In genomic region chr11:2697871-2698270, GRCh38 we compare ENCODE assay signal across 9 cellular contexts. TPM values are rescaled to one million over a fixed set of nuclear protein-coding genes. Genes with fewer than 3 reads are reported as not detected.
DNase-seq lines count a peak whose midpoint lies in the region; ATAC-seq and TF ChIP-seq lines count a peak whose summit lies in the region.
"Had no signal": no experiment of that assay in that cellular context is flagged by ENCODE, and none has a peak within 500 bp of the region (broad histone marks: within the 10 kb centered on the region; RNA-seq: fewer than 3 reads in every experiment).

No MANE protein-coding gene starts in this region.

- H3F3A ChIP-seq in PC-9 (ENCODE audit: insufficient read depth, low read depth), result no peaks in the 10 kb centered on the region

- TF ChIP-seq CTCF in PC-9 (conservative IDR thresholded peaks at IDR 0.05) (no peak), fibroblast of lung (conservative IDR thresholded peaks at IDR 0.05 in 1 of 2, IDR thresholded peaks at IDR 0.05 in 1 of 2; ENCODE audit: low read depth in 1 of 2, low read length in 2 of 2) (no peak), prostate gland (IDR thresholded peaks at IDR 0.05) (no peak)

- no peaks in the 10 kb centered on the region for H3K27me3 Mint-ChIP-seq in effector memory CD8-positive, alpha-beta T cell

- peaks cover 12 to 14% of the 10 kb centered on the region in 2 donors for H3K4me1 Mint-ChIP-seq in effector memory CD8-positive, alpha-beta T cell (ENCODE audit: low read depth in 2 of 2)

- 31% methylated on average over 1 of the region's 1 CpG for WGBS in prostate gland

- no peak for TF ChIP-seq POLR2A in prostate gland (IDR thresholded peaks at IDR 0.05)

- POLR2A ChIA-PET in PC-9 (lab: Charles Lee; ENCODE audit: unreplicated experiment), result no interaction called here

- no peak for DNase-seq in PC-9
- DNase-seq in fibroblast of lung (ENCODE audit: low read depth in 2 of 2), result no peak
- no peak for DNase-seq in prostate gland (ENCODE audit: low spot score)
- no peak for DNase-seq in effector memory CD8-positive, alpha-beta T cell
- DNase-seq in effector CD4-positive, alpha-beta T cell, result no peak
- no peak for DNase-seq in A172 (ENCODE audit: low spot score)
- DNase-seq: activated naive CD8-positive, alpha-beta T cell treated with anti-CD3 and anti-CD28 coated beads, Interleukin-2, amount 10 ng/mL, durations not matched to agents 7 days and 5 days had no signal

- peaks cover 30% of the 10 kb centered on the region for H3K4me1 ChIP-seq in ES-I3 (ENCODE audit: insufficient read depth, low read length)
- peaks cover 14% of the 10 kb centered on the region for H3K4me1 ChIP-seq in PC-9 (replicated peaks; ENCODE audit: insufficient read depth)
- H3K4me1 ChIP-seq in fibroblast of lung (ENCODE audit: control insufficient read depth, extremely low read depth, insufficient read depth, low read length), result peaks cover 2% of the 10 kb centered on the region
- no peaks in the 10 kb centered on the region for H3K4me1 ChIP-seq in prostate gland (replicated peaks)

- H3K9me2 ChIP-seq in PC-9 (ENCODE audit: insufficient read depth), result no peaks in the 10 kb centered on the region

- peak overlapping the region in 1 of 2 donors; percentile 84 for H3K4me3 Mint-ChIP-seq in effector memory CD8-positive, alpha-beta T cell

- H3K4me3 ChIP-seq in PC-9 (peak overlapping the region; percentile 84; the same call in 1 of the 2 replicates), fibroblast of lung (replicated peaks in 1 of 4; ENCODE audit: control extremely low read depth in 1 of 4, insufficient read depth in 1 of 4, low read depth in 3 of 4, low read length in 4 of 4) (peak overlapping the region; percentile 45 to 94 (median 79)), prostate gland (peak overlapping the region; percentile 60 to 61)

- H3K9ac ChIP-seq in ES-I3 (ENCODE audit: low read depth, low read length) (peak overlapping the region; percentile 61; the same call in 1 of the 2 replicates), fibroblast of lung (ENCODE audit: insufficient read depth, low read length) (no peak overlapping the region)

- peaks cover 23% of the 10 kb centered on the region for H3K36me3 Mint-ChIP-seq in effector memory CD8-positive, alpha-beta T cell (ENCODE audit: insufficient read depth)

- no peak overlapping the region for H3K27ac ChIP-seq in PC-9
- no peak overlapping the region for H3K27ac ChIP-seq in fibroblast of lung (ENCODE audit: insufficient read depth, low read length)
- H3K27ac ChIP-seq in prostate gland, result no peak overlapping the region

- peaks cover 49% of the 10 kb centered on the region for H3K79me2 ChIP-seq in PC-9 (ENCODE audit: low read depth)
- H3K79me2 ChIP-seq in fibroblast of lung (ENCODE audit: control insufficient read depth, insufficient read depth, low read length), result peaks cover 61% of the 10 kb centered on the region

- CTCF ChIA-PET in PC-9 (lab: Charles Lee), result no interaction called here

- H3K4me2 ChIP-seq in PC-9, result peak overlapping the region; percentile 88
- H3K4me2 ChIP-seq in fibroblast of lung (ENCODE audit: extremely low read depth, insufficient read depth, low read length), result peak overlapping the region; percentile 82

- no peak for ATAC-seq in effector memory CD8-positive, alpha-beta T cell (replicated peaks)
- ATAC-seq in GM21717 (IDR thresholded peaks at IDR 0.05; ENCODE audit: unreplicated experiment), result no peak

- H3K9me3 Mint-ChIP-seq in effector memory CD8-positive, alpha-beta T cell, result no peaks in the 10 kb centered on the region
- H3K9me3 Mint-ChIP-seq: activated naive CD8-positive, alpha-beta T cell treated with anti-CD3 and anti-CD28 coated beads, Interleukin-2, amount 10 ng/mL, durations not matched to agents 7 days and 5 days had no signal

- no peak overlapping the region for H3K27ac Mint-ChIP-seq in effector memory CD8-positive, alpha-beta T cell
- H3K27ac Mint-ChIP-seq: activated naive CD8-positive, alpha-beta T cell treated with anti-CD3 and anti-CD28 coated beads, Interleukin-2, amount 10 ng/mL, durations not matched to agents 7 days and 5 days had no signal

- H3K27me3 ChIP-seq in PC-9 (ENCODE audit: insufficient read depth, low read depth), result no peaks in the 10 kb centered on the region
- no peaks in the 10 kb centered on the region for H3K27me3 ChIP-seq in fibroblast of lung (ENCODE audit: control insufficient read depth, insufficient read depth, low read length)
- H3K27me3 ChIP-seq in prostate gland (replicated peaks; ENCODE audit: insufficient read depth), result no peaks in the 10 kb centered on the region

- H4K20me1 ChIP-seq in PC-9 (ENCODE audit: insufficient read depth), result peaks cover 4% of the 10 kb centered on the region
- H4K20me1 ChIP-seq in fibroblast of lung (ENCODE audit: control insufficient read depth, extremely low read depth, insufficient read depth, low read length), result no peaks in the 10 kb centered on the region

- H2AFZ ChIP-seq in PC-9 (no peak overlapping the region), fibroblast of lung (ENCODE audit: low read length) (no peak overlapping the region)

- intact Hi-C loops in PC-9 (cut with micrococcal nuclease; ENCODE audit: unreplicated experiment), result loop anchor here (10.0 kb wide), 1 partner anchor 163 kb away; no protein-coding TSS in a partner anchor
- intact Hi-C loops in prostate gland (cut with DNase I), result no loop called here

- TSS peak; percentile 38 for BruUV-seq in PC-9 (replicated peaks; lab: Mats Ljungman, UMichigan)

- H3K9me3 ChIP-seq in ES-I3 (ENCODE audit: control insufficient read depth, insufficient read depth, low read length) (no peaks in the 10 kb centered on the region), PC-9 (ENCODE audit: insufficient read depth, low read depth) (no peaks in the 10 kb centered on the region), fibroblast of lung (ENCODE audit: control insufficient read depth, insufficient read depth, low read depth, low read length) (no peaks in the 10 kb centered on the region), prostate gland (no peaks in the 10 kb centered on the region)

- no peaks in the 10 kb centered on the region for H3K36me3 ChIP-seq in ES-I3 (ENCODE audit: insufficient read depth, low read length)
- no peaks in the 10 kb centered on the region for H3K36me3 ChIP-seq in PC-9 (ENCODE audit: low read depth)
- no peaks in the 10 kb centered on the region for H3K36me3 ChIP-seq in fibroblast of lung (ENCODE audit: control insufficient read depth, insufficient read depth, low read length)
- H3K36me3 ChIP-seq in prostate gland, result no peaks in the 10 kb centered on the region

RNA-seq across cellular contexts. Expression of gene KCNQ1OT1, which starts 1.9 kb away (rescaled TPM):
- 3.4 and 4.3 TPM in 2 replicates for total RNA-seq in PC-9 (2021)
- 1.3 and 1.8 TPM in 2 replicates for total RNA-seq in fibroblast of lung
- polyA plus RNA-seq in fibroblast of lung, result 0.05 and 0.11 TPM in 2 replicates
- 0.03 and 0.14 TPM in 2 replicates for polyA plus RNA-seq in fibroblast of lung (2012)
- polyA minus RNA-seq in fibroblast of lung (ENCODE audit: low replicate concordance), result 1.2 and 2.9 TPM in 2 replicates
- total RNA-seq in prostate gland, result 1 to 10 TPM; 1.0 to 2.1 TPM
- 0.81 and 1.1 TPM in 2 replicates for total RNA-seq in A172 (2014; rRNA removed; shearing (Covaris generic))
